ENCODE assay signal across 1 cellular context in genomic region chr16:4800290-4801041, GRCh38.
TF ChIP-seq lines count a peak whose summit lies in the region.

No MANE protein-coding gene starts in this region.

TF ChIP-seq in HepG2, 621 proteins besides CTCF, POLR2A, EP300 and RAD21 (continued from another document and continues in another):
- TF ChIP-seq ZBTB40 (IDR thresholded peaks at IDR 0.05) (no peak), ZBTB40 (CRISPR knock-in tag; IDR thresholded peaks at IDR 0.05) (no peak), ZBTB39 (CRISPR knock-in tag; IDR thresholded peaks at IDR 0.05) (no peak), ZNF556 (CRISPR knock-in tag; IDR thresholded peaks at IDR 0.05; ENCODE audit: borderline replicate concordance) (no peak), RFX3 (CRISPR knock-in tag; IDR thresholded peaks at IDR 0.05) (no peak), SMYD3 (CRISPR knock-in tag; IDR thresholded peaks at IDR 0.05) (no peak), HNF4A (CRISPR knock-in tag; IDR thresholded peaks at IDR 0.05) (peak; percentile 40; the same call in 1 of the 2 replicates), HNRNPH1 (optimal IDR thresholded peaks at IDR 0.05; ENCODE audit: low read depth, low read length) (no peak), SOX6 (IDR thresholded peaks at IDR 0.05) (no peak), SOX6 (CRISPR knock-in tag; IDR thresholded peaks at IDR 0.05) (no peak), ZNF501 (CRISPR knock-in tag; IDR thresholded peaks at IDR 0.05) (0 out of 2 replicates have a peak, but pooled peaks have one; percentile 35), ZNF747 (CRISPR knock-in tag; IDR thresholded peaks at IDR 0.05; ENCODE audit: borderline replicate concordance) (no peak), ZNF512 (CRISPR knock-in tag; IDR thresholded peaks at IDR 0.05) (no peak), ZNF263 (CRISPR knock-in tag; IDR thresholded peaks at IDR 0.05) (peak; percentile 74), DBP (CRISPR knock-in tag; IDR thresholded peaks at IDR 0.05; ENCODE audit: not compliant biosample characterization) (no peak), ZNF44 (CRISPR knock-in tag; IDR thresholded peaks at IDR 0.05) (no peak), ZFYVE20 (CRISPR knock-in tag; IDR thresholded peaks at IDR 0.05; ENCODE audit: borderline replicate concordance, low read depth) (no peak), ZNF746 (CRISPR knock-in tag; IDR thresholded peaks at IDR 0.05) (no peak), POLR2G (IDR thresholded peaks at IDR 0.05; ENCODE audit: low read depth, low read length) (peak; percentile 43; the same call in 1 of the 2 replicates), MEF2D (CRISPR knock-in tag; IDR thresholded peaks at IDR 0.05) (peak; percentile 26; the same call in 1 of the 2 replicates), ELF1 (CRISPR knock-in tag; IDR thresholded peaks at IDR 0.05) (peak; percentile 69; the same call in 1 of the 2 replicates), ETV5 (CRISPR knock-in tag; IDR thresholded peaks at IDR 0.05; ENCODE audit: borderline replicate concordance) (peak; percentile 28; the same call in 1 of the 2 replicates), RARA (CRISPR knock-in tag; IDR thresholded peaks at IDR 0.05) (0 out of 2 replicates have a peak, but pooled peaks have one; percentile 19), WIZ (CRISPR knock-in tag; IDR thresholded peaks at IDR 0.05) (no peak)
- TF ChIP-seq, protein P1, sequence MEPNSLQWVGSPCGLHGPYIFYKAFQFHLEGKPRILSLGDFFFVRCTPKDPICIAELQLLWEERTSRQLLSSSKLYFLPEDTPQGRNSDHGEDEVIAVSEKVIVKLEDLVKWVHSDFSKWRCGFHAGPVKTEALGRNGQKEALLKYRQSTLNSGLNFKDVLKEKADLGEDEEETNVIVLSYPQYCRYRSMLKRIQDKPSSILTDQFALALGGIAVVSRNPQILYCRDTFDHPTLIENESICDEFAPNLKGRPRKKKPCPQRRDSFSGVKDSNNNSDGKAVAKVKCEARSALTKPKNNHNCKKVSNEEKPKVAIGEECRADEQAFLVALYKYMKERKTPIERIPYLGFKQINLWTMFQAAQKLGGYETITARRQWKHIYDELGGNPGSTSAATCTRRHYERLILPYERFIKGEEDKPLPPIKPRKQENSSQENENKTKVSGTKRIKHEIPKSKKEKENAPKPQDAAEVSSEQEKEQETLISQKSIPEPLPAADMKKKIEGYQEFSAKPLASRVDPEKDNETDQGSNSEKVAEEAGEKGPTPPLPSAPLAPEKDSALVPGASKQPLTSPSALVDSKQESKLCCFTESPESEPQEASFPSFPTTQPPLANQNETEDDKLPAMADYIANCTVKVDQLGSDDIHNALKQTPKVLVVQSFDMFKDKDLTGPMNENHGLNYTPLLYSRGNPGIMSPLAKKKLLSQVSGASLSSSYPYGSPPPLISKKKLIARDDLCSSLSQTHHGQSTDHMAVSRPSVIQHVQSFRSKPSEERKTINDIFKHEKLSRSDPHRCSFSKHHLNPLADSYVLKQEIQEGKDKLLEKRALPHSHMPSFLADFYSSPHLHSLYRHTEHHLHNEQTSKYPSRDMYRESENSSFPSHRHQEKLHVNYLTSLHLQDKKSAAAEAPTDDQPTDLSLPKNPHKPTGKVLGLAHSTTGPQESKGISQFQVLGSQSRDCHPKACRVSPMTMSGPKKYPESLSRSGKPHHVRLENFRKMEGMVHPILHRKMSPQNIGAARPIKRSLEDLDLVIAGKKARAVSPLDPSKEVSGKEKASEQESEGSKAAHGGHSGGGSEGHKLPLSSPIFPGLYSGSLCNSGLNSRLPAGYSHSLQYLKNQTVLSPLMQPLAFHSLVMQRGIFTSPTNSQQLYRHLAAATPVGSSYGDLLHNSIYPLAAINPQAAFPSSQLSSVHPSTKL (CRISPR knock-in tag; IDR thresholded peaks at IDR 0.05), result no peak
- TF ChIP-seq, protein P2, sequence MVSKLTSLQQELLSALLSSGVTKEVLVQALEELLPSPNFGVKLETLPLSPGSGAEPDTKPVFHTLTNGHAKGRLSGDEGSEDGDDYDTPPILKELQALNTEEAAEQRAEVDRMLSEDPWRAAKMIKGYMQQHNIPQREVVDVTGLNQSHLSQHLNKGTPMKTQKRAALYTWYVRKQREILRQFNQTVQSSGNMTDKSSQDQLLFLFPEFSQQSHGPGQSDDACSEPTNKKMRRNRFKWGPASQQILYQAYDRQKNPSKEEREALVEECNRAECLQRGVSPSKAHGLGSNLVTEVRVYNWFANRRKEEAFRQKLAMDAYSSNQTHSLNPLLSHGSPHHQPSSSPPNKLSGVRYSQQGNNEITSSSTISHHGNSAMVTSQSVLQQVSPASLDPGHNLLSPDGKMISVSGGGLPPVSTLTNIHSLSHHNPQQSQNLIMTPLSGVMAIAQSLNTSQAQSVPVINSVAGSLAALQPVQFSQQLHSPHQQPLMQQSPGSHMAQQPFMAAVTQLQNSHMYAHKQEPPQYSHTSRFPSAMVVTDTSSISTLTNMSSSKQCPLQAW (CRISPR knock-in tag; IDR thresholded peaks at IDR 0.05), result peak; percentile 80; the same call in 1 of the 2 replicates
- TF ChIP-seq, protein P3, sequence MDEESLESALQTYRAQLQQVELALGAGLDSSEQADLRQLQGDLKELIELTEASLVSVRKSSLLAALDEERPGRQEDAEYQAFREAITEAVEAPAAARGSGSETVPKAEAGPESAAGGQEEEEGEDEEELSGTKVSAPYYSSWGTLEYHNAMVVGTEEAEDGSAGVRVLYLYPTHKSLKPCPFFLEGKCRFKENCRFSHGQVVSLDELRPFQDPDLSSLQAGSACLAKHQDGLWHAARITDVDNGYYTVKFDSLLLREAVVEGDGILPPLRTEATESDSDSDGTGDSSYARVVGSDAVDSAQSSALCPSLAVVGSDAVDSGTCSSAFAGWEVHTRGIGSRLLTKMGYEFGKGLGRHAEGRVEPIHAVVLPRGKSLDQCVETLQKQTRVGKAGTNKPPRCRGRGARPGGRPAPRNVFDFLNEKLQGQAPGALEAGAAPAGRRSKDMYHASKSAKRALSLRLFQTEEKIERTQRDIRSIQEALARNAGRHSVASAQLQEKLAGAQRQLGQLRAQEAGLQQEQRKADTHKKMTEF (CRISPR knock-in tag; IDR thresholded peaks at IDR 0.05), result 0 out of 2 replicates have a peak, but pooled peaks have one; percentile 23
- TF ChIP-seq, protein P4, sequence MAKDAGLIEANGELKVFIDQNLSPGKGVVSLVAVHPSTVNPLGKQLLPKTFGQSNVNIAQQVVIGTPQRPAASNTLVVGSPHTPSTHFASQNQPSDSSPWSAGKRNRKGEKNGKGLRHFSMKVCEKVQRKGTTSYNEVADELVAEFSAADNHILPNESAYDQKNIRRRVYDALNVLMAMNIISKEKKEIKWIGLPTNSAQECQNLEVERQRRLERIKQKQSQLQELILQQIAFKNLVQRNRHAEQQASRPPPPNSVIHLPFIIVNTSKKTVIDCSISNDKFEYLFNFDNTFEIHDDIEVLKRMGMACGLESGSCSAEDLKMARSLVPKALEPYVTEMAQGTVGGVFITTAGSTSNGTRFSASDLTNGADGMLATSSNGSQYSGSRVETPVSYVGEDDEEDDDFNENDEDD (CRISPR knock-in tag; IDR thresholded peaks at IDR 0.05; ENCODE audit: borderline replicate concordance), result no peak
